Comparison of ENCODE assay signal across 10 cellular contexts in the genomic region with DNA sequence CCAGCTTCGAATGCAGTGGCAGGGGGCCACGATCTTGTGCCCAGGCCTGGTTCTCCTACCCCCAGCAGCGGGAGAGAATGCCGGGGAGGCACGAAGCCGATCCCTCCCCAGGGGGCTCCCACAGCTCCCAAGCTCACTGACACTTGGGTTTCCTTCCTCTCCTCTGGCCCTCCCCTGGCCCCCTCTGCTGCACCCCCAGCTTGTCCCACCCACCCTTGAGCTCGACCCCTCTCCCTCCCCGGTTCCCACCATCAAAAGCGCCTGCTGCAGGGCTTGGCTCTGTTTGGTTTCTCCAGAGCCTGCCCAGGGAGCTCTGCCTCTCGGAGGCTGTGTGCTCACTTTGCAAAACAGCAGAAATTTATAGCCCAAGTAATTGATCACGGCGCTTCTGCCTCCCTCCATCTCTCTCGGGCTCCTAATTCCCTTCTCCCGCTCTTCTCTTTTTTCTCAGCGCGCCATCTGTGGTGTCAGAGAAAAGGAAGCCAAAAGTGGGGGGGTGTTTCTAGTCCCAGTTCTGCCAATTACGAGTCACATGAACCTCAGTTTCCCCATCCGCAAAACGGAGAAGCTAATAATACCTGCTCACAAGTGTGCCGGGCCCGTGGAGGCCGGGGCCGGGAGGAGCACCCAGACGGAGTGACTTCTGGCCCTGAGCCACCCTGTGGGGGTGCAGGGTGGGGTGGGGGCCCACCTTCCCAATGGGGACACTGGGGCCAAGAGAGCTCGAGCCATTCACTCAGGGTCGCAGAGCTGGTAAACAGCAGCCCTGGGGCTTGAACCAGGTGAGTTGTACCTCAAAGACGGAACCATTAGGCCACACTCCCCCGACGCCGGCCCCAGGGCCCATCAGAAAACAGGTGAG.
A peak's percentile ranks its signal among the peaks of the same experiment; 100 is the strongest.
DNase-seq lines count a peak whose midpoint lies in the region; ATAC-seq and TF ChIP-seq lines count a peak whose summit lies in the region.
"Had no signal": no experiment of that assay in that cellular context is flagged by ENCODE, and none has a peak within 500 bp of the region (broad histone marks: within the 10 kb centered on the region; RNA-seq: fewer than 3 reads in every experiment).

No MANE protein-coding gene starts in this region.

- peaks cover 45% of the 10 kb centered on the region for H3K4me1 ChIP-seq in muscle layer of colon (ENCODE audit: insufficient read depth, low read length)
- peaks cover 56 to 98% of the 10 kb centered on the region in 2 donors for H3K4me1 ChIP-seq in thoracic aorta (ENCODE audit: control insufficient read depth in 1 of 2, low read depth in 2 of 2)

- intact Hi-C loops in activated CD4-positive, alpha-beta T cell treated with anti-CD3 and anti-CD28 coated beads, Interleukin-2, amount 10 ng/mL, durations not matched to agents 24 days and 14 days (cut with micrococcal nuclease): no loop called here

- ATAC-seq in thoracic aorta (ENCODE audit: insufficient number of reproducible peaks, low FRiP score, low read depth): no peak

- H3K27me3 Mint-ChIP-seq in activated CD4-positive, alpha-beta T cell treated with anti-CD3 and anti-CD28 coated beads, Interleukin-2, amount 10 ng/mL, durations not matched to agents 7 days and 5 days: peaks cover 1% of the 10 kb centered on the region
- peaks cover 1% of the 10 kb centered on the region for H3K27me3 Mint-ChIP-seq in activated CD4-positive, alpha-beta T cell treated with anti-CD3 and anti-CD28 coated beads, Interleukin-2, amount 10 ng/mL, durations not matched to agents 24 days and 14 days

- DNase-seq in activated CD4-positive, alpha-beta T cell treated with anti-CD3 and anti-CD28 coated beads, Interleukin-2, amount 10 ng/mL, durations not matched to agents 7 days and 5 days: peak; percentile 5
- DNase-seq in activated CD4-positive, alpha-beta T cell treated with anti-CD3 and anti-CD28 coated beads, Interleukin-2, amount 10 ng/mL, durations not matched to agents 24 days and 14 days: no peak
- DNase-seq in thoracic aorta (ENCODE audit: low spot score): no peak
- DNase-seq in Kasumi-1 (lab: John Stamatoyannopoulos, UW): no peak
- DNase-seq in H4 (ENCODE audit: low spot score): no peak
- no peak for DNase-seq in LoVo (ENCODE audit: low spot score)

- H3K9me3 ChIP-seq in muscle layer of colon (ENCODE audit: low read length): no peaks in the 10 kb centered on the region
- no peaks in the 10 kb centered on the region for H3K9me3 ChIP-seq in thoracic aorta
- H3K9me3 ChIP-seq: body of pancreas had no signal

- H3K27me3 ChIP-seq in muscle layer of colon (ENCODE audit: control insufficient read depth in 1 of 2, insufficient read depth in 2 of 2, low read length in 2 of 2): no peaks in the 10 kb centered on the region
- no peaks in the 10 kb centered on the region for H3K27me3 ChIP-seq in thoracic aorta (replicated peaks; ENCODE audit: insufficient read depth)
- H3K27me3 ChIP-seq: body of pancreas had no signal

- H3K9ac ChIP-seq in muscle layer of colon (ENCODE audit: low read length): no peak overlapping the region

- no peak overlapping the region for H3K27ac Mint-ChIP-seq in activated CD4-positive, alpha-beta T cell treated with anti-CD3 and anti-CD28 coated beads, Interleukin-2, amount 10 ng/mL, durations not matched to agents 7 days and 5 days
- H3K27ac Mint-ChIP-seq in activated CD4-positive, alpha-beta T cell treated with anti-CD3 and anti-CD28 coated beads, Interleukin-2, amount 10 ng/mL, durations not matched to agents 24 days and 14 days: no peak overlapping the region

- H3K4me3 ChIP-seq in muscle layer of colon (ENCODE audit: low read depth in 1 of 2, low read length in 2 of 2) (no peak overlapping the region), thoracic aorta (no peak overlapping the region)
- H3K4me3 ChIP-seq: body of pancreas had no signal

- TF ChIP-seq CTCF in thoracic aorta (IDR thresholded peaks at IDR 0.05): no peak

- H3K4me3 Mint-ChIP-seq in activated CD4-positive, alpha-beta T cell treated with anti-CD3 and anti-CD28 coated beads, Interleukin-2, amount 10 ng/mL, durations not matched to agents 7 days and 5 days: no peak overlapping the region
- no peak overlapping the region for H3K4me3 Mint-ChIP-seq in activated CD4-positive, alpha-beta T cell treated with anti-CD3 and anti-CD28 coated beads, Interleukin-2, amount 10 ng/mL, durations not matched to agents 24 days and 14 days
- H3K4me3 Mint-ChIP-seq: memory B cell had no signal

- POLR2A ChIA-PET in activated CD4-positive, alpha-beta T cell treated with anti-CD3 and anti-CD28 coated beads, Interleukin-2, amount 10 ng/mL, durations not matched to agents 7 days and 5 days (lab: Charles Lee): no interaction called here

- H3K27ac ChIP-seq in cingulate gyrus (ENCODE audit: low read depth, low read length) (peak overlapping the region; percentile 97), muscle layer of colon (ENCODE audit: low read depth, low read length) (peak overlapping the region; percentile 79), thoracic aorta (peak overlapping the region; percentile 95 to 96)

- H3K4me1 Mint-ChIP-seq in activated CD4-positive, alpha-beta T cell treated with anti-CD3 and anti-CD28 coated beads, Interleukin-2, amount 10 ng/mL, durations not matched to agents 7 days and 5 days: peaks cover 12% of the 10 kb centered on the region
- H3K4me1 Mint-ChIP-seq in activated CD4-positive, alpha-beta T cell treated with anti-CD3 and anti-CD28 coated beads, Interleukin-2, amount 10 ng/mL, durations not matched to agents 24 days and 14 days: peaks cover 15% of the 10 kb centered on the region

- H3K9me3 Mint-ChIP-seq in activated CD4-positive, alpha-beta T cell treated with anti-CD3 and anti-CD28 coated beads, Interleukin-2, amount 10 ng/mL, durations not matched to agents 7 days and 5 days: no peaks in the 10 kb centered on the region
- H3K9me3 Mint-ChIP-seq in activated CD4-positive, alpha-beta T cell treated with anti-CD3 and anti-CD28 coated beads, Interleukin-2, amount 10 ng/mL, durations not matched to agents 24 days and 14 days: no peaks in the 10 kb centered on the region
- H3K9me3 Mint-ChIP-seq: memory B cell had no signal

- CTCF ChIA-PET in activated CD4-positive, alpha-beta T cell treated with anti-CD3 and anti-CD28 coated beads, Interleukin-2, amount 10 ng/mL, durations not matched to agents 7 days and 5 days (lab: Charles Lee): interaction anchor here (0.5 to 2.6 kb wide), 7 partner anchors 11 to 1507 kb away, joined by 3 to 8 read pairs (median 3); no protein-coding TSS in a partner anchor

- H3K36me3 Mint-ChIP-seq in activated CD4-positive, alpha-beta T cell treated with anti-CD3 and anti-CD28 coated beads, Interleukin-2, amount 10 ng/mL, durations not matched to agents 7 days and 5 days (ENCODE audit: low read depth): no peaks in the 10 kb centered on the region
- no peaks in the 10 kb centered on the region for H3K36me3 Mint-ChIP-seq in activated CD4-positive, alpha-beta T cell treated with anti-CD3 and anti-CD28 coated beads, Interleukin-2, amount 10 ng/mL, durations not matched to agents 24 days and 14 days (ENCODE audit: low read depth)

- H3K36me3 ChIP-seq in muscle layer of colon (ENCODE audit: insufficient read depth, low read length): no peaks in the 10 kb centered on the region
- H3K36me3 ChIP-seq in thoracic aorta: no peaks in the 10 kb centered on the region
